10 cellular contexts compared by ENCODE assay signal in genomic region chr1:16915627-16915973, GRCh38. TPM values are rescaled to one million over a fixed set of nuclear protein-coding genes. Genes with fewer than 3 reads are reported as not detected.
DNase-seq lines count a peak whose midpoint lies in the region; ATAC-seq and TF ChIP-seq lines count a peak whose summit lies in the region.
"Had no signal": no experiment of that assay in that cellular context is flagged by ENCODE, and none has a peak within 500 bp of the region (broad histone marks: within the 10 kb centered on the region; RNA-seq: fewer than 3 reads in every experiment).

No MANE protein-coding gene starts in this region.

- intact Hi-C loops in posterior vena cava (cut with DNase I), result no loop called here

- peak; percentile 28 for TF ChIP-seq CTCF in chondrocyte (IDR thresholded peaks at IDR 0.05)

- no peak for DNase-seq in T-helper 2 cell treated with Interferon-gamma antibody and Interleukin-4, amounts not matched to agents 5 μg/mL and 100 μg/mL, for 36 hours (ENCODE audit: low spot score)
- DNase-seq in T-helper 2 cell, result no peak
- peak; percentile 70 for DNase-seq in MV-4-11 (lab: John Stamatoyannopoulos, UW)
- peak; percentile 32 for DNase-seq in chondrocyte (ENCODE audit: low spot score)
- peak; percentile 80 for DNase-seq in posterior vena cava (ENCODE audit: low spot score)
- DNase-seq in SK-N-DZ (ENCODE audit: low spot score), result no peak
- DNase-seq: dermis blood vessel endothelial cell, lower lobe of right lung had no signal

- ATAC-seq in GM18861 (IDR thresholded peaks at IDR 0.05; ENCODE audit: unreplicated experiment) (no peak), HG03342 (IDR thresholded peaks at IDR 0.05; ENCODE audit: unreplicated experiment) (no peak)
- ATAC-seq: lower lobe of right lung had no signal

- H3K27ac Mint-ChIP-seq in T-helper 2 cell treated with Interferon-gamma antibody and Interleukin-4, amounts not matched to agents 5 μg/mL and 100 μg/mL, for 36 hours, result no peak overlapping the region
- H3K27ac Mint-ChIP-seq in chondrocyte (ENCODE audit: unreplicated experiment), result no peak overlapping the region

- peak overlapping the region; percentile 86 for H3K4me3 Mint-ChIP-seq in T-helper 2 cell treated with Interferon-gamma antibody and Interleukin-4, amounts not matched to agents 5 μg/mL and 100 μg/mL, for 36 hours
- H3K4me3 Mint-ChIP-seq in chondrocyte (ENCODE audit: unreplicated experiment), result peak overlapping the region; percentile 79

- H3K9me3 Mint-ChIP-seq in T-helper 2 cell treated with Interferon-gamma antibody and Interleukin-4, amounts not matched to agents 5 μg/mL and 100 μg/mL, for 36 hours, result no peaks in the 10 kb centered on the region
- no peaks in the 10 kb centered on the region for H3K9me3 Mint-ChIP-seq in chondrocyte (ENCODE audit: low read depth)

- H3K36me3 Mint-ChIP-seq in T-helper 2 cell treated with Interferon-gamma antibody and Interleukin-4, amounts not matched to agents 5 μg/mL and 100 μg/mL, for 36 hours (ENCODE audit: low read depth), result no peaks in the 10 kb centered on the region
- no peaks in the 10 kb centered on the region for H3K36me3 Mint-ChIP-seq in chondrocyte (ENCODE audit: low read depth)

- peaks cover 14% of the 10 kb centered on the region for H3K27me3 Mint-ChIP-seq in T-helper 2 cell treated with Interferon-gamma antibody and Interleukin-4, amounts not matched to agents 5 μg/mL and 100 μg/mL, for 36 hours (ENCODE audit: low read depth)
- no peaks in the 10 kb centered on the region for H3K27me3 Mint-ChIP-seq in chondrocyte (ENCODE audit: low read depth)

- H3K4me1 Mint-ChIP-seq in T-helper 2 cell treated with Interferon-gamma antibody and Interleukin-4, amounts not matched to agents 5 μg/mL and 100 μg/mL, for 36 hours (ENCODE audit: low read depth), result peaks cover 20% of the 10 kb centered on the region
- H3K4me1 Mint-ChIP-seq in chondrocyte (ENCODE audit: low read depth), result peaks cover 20% of the 10 kb centered on the region

RNA-seq across cellular contexts. Expression of gene CROCC, which starts 6.1 kb away (rescaled TPM):
- 24.7 to 32.2 TPM (median 26.2 TPM) in 3 replicates for total RNA-seq in chondrocyte
- total RNA-seq in posterior vena cava, result 10 to 100 TPM; 12.6 to 21.6 TPM
- 10.2 and 14.2 TPM in 2 replicates for polyA plus RNA-seq in SK-N-DZ (2014; cell fraction: cytosol; rRNA removed)
- polyA plus RNA-seq in SK-N-DZ (2014; cell fraction: nucleus; rRNA removed), result 85.4 and 91.9 TPM in 2 replicates

RNA-seq across cellular contexts. Expression of gene RNU1-2, which starts 19.8 kb away (rescaled TPM):
- total RNA-seq in chondrocyte, result 1,438 to 1,620 TPM (median 1,579 TPM) in 3 replicates
- over 10,000 TPM; 12,584 to 18,986 TPM for total RNA-seq in posterior vena cava
- not detected in 2 replicates for polyA plus RNA-seq in SK-N-DZ (2014; cell fraction: cytosol; rRNA removed)
- polyA plus RNA-seq in SK-N-DZ (2014; cell fraction: nucleus; rRNA removed), result not detected in 2 replicates

Comparison
In these comparisons a context has a peak if more than half of its experiments do, and no peak if none do; other contexts are left out.
1. DNase-seq: peak in MV-4-11 (single experiment), chondrocyte (single experiment) and posterior vena cava (single experiment); none in T-helper 2 cell treated with Interferon-gamma antibody and Interleukin-4, amounts not matched to agents 5 μg/mL and 100 μg/mL, for 36 hours (single experiment), T-helper 2 cell (0 of 5) and SK-N-DZ (single experiment).